8 cellular contexts compared by ENCODE assay signal in genomic region chr6:19943042-19943441, GRCh38.
"Had no signal": no experiment of that assay in that cellular context is flagged by ENCODE, and none has a peak within 500 bp of the region (broad histone marks: within the 10 kb centered on the region; RNA-seq: fewer than 3 reads in every experiment).

No MANE protein-coding gene starts in this region.

- H3K4me3 ChIP-seq: GM12878 had no signal

- FAIRE-seq: G401.6, GM12878, GM12891, GM12892, GM18507, GM19239 had no signal

- DNase-seq: GDM1, GF-D8 had no signal

- ATAC-seq: GM12878 had no signal
